In genomic region chr11:10750838-10751580, GRCh38 we compare ENCODE assay signal across 8 cellular contexts. TPM values are rescaled to one million over a fixed set of nuclear protein-coding genes. Genes with fewer than 3 reads are reported as not detected.
DNase-seq lines count a peak whose midpoint lies in the region; ATAC-seq and TF ChIP-seq lines count a peak whose summit lies in the region.

Gene CTR9, plus strand, starts transcription at chr11:10751246. Its CDS starts 167 bp downstream, at chr11:10751413.

- DNase-seq in NCI-H69 (lab: John Stamatoyannopoulos, UW): peak; percentile 98
- DNase-seq in activated CD4-positive, alpha-beta T cell treated with anti-CD3 and anti-CD28 coated beads, Interleukin-2, amount 10 ng/mL, durations not matched to agents 7 days and 5 days: peak; percentile 93
- peak; percentile 40 for DNase-seq in cortex of kidney (lab: John Stamatoyannopoulos, UW)
- DNase-seq in left kidney (ENCODE audit: low read depth, low spot score): peak; percentile 97
- peak; percentile 80 for DNase-seq in stimulated activated CD4-positive, alpha-beta T cell treated with anti-CD3 and anti-CD28 coated beads, Interleukin-2, amount 100 ng/mL, for 4 hours (ENCODE audit: low read depth)

- ATAC-seq in GM19328 (IDR thresholded peaks at IDR 0.05; ENCODE audit: unreplicated experiment) (peak; percentile 84), HG03520 (IDR thresholded peaks at IDR 0.05; ENCODE audit: unreplicated experiment) (peak; percentile 88)

- peak within 1 kb of the TSS; percentile 85 for H3K27ac ChIP-seq in C4-2B

- peaks cover 25% of the 10 kb centered on the region for H3K36me3 Mint-ChIP-seq in activated CD4-positive, alpha-beta T cell treated with anti-CD3 and anti-CD28 coated beads, Interleukin-2, amount 10 ng/mL, durations not matched to agents 7 days and 5 days (ENCODE audit: low read depth)

- CTCF ChIA-PET in activated CD4-positive, alpha-beta T cell treated with anti-CD3 and anti-CD28 coated beads, Interleukin-2, amount 10 ng/mL, durations not matched to agents 7 days and 5 days (lab: Charles Lee): interaction anchor here (0.6 to 1.1 kb wide), 2 partner anchors 61 to 338 kb away, joined by 3 read pairs; no protein-coding TSS in a partner anchor

- no peaks in the 10 kb centered on the region for H3K27me3 Mint-ChIP-seq in activated CD4-positive, alpha-beta T cell treated with anti-CD3 and anti-CD28 coated beads, Interleukin-2, amount 10 ng/mL, durations not matched to agents 7 days and 5 days

- POLR2A ChIA-PET in activated CD4-positive, alpha-beta T cell treated with anti-CD3 and anti-CD28 coated beads, Interleukin-2, amount 10 ng/mL, durations not matched to agents 7 days and 5 days (lab: Charles Lee): interaction anchor here (0.6 to 1.7 kb wide), 3 partner anchors 58 to 1535 kb away, joined by 3 to 6 read pairs (median 3); partner anchors contain the start of gene EIF4G2

- peak; percentile 38 for TF ChIP-seq CTCF in C4-2B (conservative IDR thresholded peaks at IDR 0.05)

- H3K4me3 Mint-ChIP-seq in activated CD4-positive, alpha-beta T cell treated with anti-CD3 and anti-CD28 coated beads, Interleukin-2, amount 10 ng/mL, durations not matched to agents 7 days and 5 days: peak within 1 kb of the TSS; percentile 95

- H3K9me3 Mint-ChIP-seq in activated CD4-positive, alpha-beta T cell treated with anti-CD3 and anti-CD28 coated beads, Interleukin-2, amount 10 ng/mL, durations not matched to agents 7 days and 5 days: no peaks in the 10 kb centered on the region

- H3K4me1 Mint-ChIP-seq in activated CD4-positive, alpha-beta T cell treated with anti-CD3 and anti-CD28 coated beads, Interleukin-2, amount 10 ng/mL, durations not matched to agents 7 days and 5 days: peaks cover 32% of the 10 kb centered on the region

- H3K27ac Mint-ChIP-seq in activated CD4-positive, alpha-beta T cell treated with anti-CD3 and anti-CD28 coated beads, Interleukin-2, amount 10 ng/mL, durations not matched to agents 7 days and 5 days: peak within 1 kb of the TSS; percentile 88

RNA-seq across cellular contexts. Expression of gene CTR9, which starts in this region (rescaled TPM):
- 10 to 100 TPM; 45.3 to 47.0 TPM for total RNA-seq in activated CD4-positive, alpha-beta T cell treated with anti-CD3 and anti-CD28 coated beads, Interleukin-2, amount 10 ng/mL, durations not matched to agents 7 days and 5 days

Comparison
In these comparisons a context has a peak if more than half of its experiments do, and no peak if none do; other contexts are left out.
1. Peak in every context shown above with its lines: DNase-seq, ATAC-seq and H3K27ac ChIP-seq.
2. DNase-seq: peak in every context shown above with its lines; median percentile 98 in NCI-H69; 97 in left kidney; 93 in activated CD4-positive, alpha-beta T cell treated with anti-CD3 and anti-CD28 coated beads, Interleukin-2, amount 10 ng/mL, durations not matched to agents 7 days and 5 days; 80 in stimulated activated CD4-positive, alpha-beta T cell treated with anti-CD3 and anti-CD28 coated beads, Interleukin-2, amount 100 ng/mL, for 4 hours; 40 in cortex of kidney.